In genomic region chr17:50661795-50662391, GRCh38 we compare ENCODE assay signal across 9 cellular contexts. TPM values are rescaled to one million over a fixed set of nuclear protein-coding genes. Genes with fewer than 3 reads are reported as not detected.
A peak's percentile ranks its signal among the peaks of the same experiment; 100 is the strongest.
DNase-seq lines count a peak whose midpoint lies in the region; ATAC-seq and TF ChIP-seq lines count a peak whose summit lies in the region.
"Had no signal": no experiment of that assay in that cellular context is flagged by ENCODE, and none has a peak within 500 bp of the region (broad histone marks: within the 10 kb centered on the region; RNA-seq: fewer than 3 reads in every experiment).

No MANE protein-coding gene starts in this region.

- no peaks in the 10 kb centered on the region for H3K36me3 Mint-ChIP-seq in activated CD4-positive, alpha-beta T cell treated with anti-CD3 and anti-CD28 coated beads, Interleukin-2, amount 10 ng/mL, durations not matched to agents 7 days and 5 days (ENCODE audit: low read depth)

- peak; percentile 48 for DNase-seq in DND-41
- peak; percentile 97 for DNase-seq in MG63
- DNase-seq in activated CD4-positive, alpha-beta T cell treated with anti-CD3 and anti-CD28 coated beads, Interleukin-2, amount 10 ng/mL, durations not matched to agents 7 days and 5 days: peak; percentile 47
- peak; percentile 92 for DNase-seq in fibroblast of mammary gland (ENCODE audit: low read depth)
- DNase-seq in renal cortical epithelial cell (ENCODE audit: low read depth): peak; percentile 97
- DNase-seq in anterior cingulate cortex (lab: John Stamatoyannopoulos, UW): no peak

- no peaks in the 10 kb centered on the region for H3K9me3 Mint-ChIP-seq in activated CD4-positive, alpha-beta T cell treated with anti-CD3 and anti-CD28 coated beads, Interleukin-2, amount 10 ng/mL, durations not matched to agents 7 days and 5 days

- H3K4me3 ChIP-seq in DND-41 (ENCODE audit: low read depth in 1 of 2, low read length in 2 of 2) (no peak overlapping the region), MG63 (no peak overlapping the region), fibroblast of mammary gland (ENCODE audit: control insufficient read depth, low read depth, low read length) (no peak overlapping the region)

- H4K20me1 ChIP-seq in DND-41 (ENCODE audit: insufficient read depth, low read length): no peaks in the 10 kb centered on the region; the same call in 1 of the 2 replicates

- CTCF ChIA-PET in activated CD4-positive, alpha-beta T cell treated with anti-CD3 and anti-CD28 coated beads, Interleukin-2, amount 10 ng/mL, durations not matched to agents 7 days and 5 days (lab: Charles Lee): interaction anchor here (0.7 to 2.1 kb wide), 6 partner anchors 9 to 265 kb away, joined by 3 to 6 read pairs (median 4); partner anchors contain the start of gene LRRC59

- H3K36me3 ChIP-seq in DND-41 (ENCODE audit: insufficient read depth, low read length) (no peaks in the 10 kb centered on the region), MG63 (no peaks in the 10 kb centered on the region)

- peak overlapping the region; percentile 88 for H3K27ac Mint-ChIP-seq in activated CD4-positive, alpha-beta T cell treated with anti-CD3 and anti-CD28 coated beads, Interleukin-2, amount 10 ng/mL, durations not matched to agents 7 days and 5 days

- H3K4me1 ChIP-seq in DND-41 (ENCODE audit: insufficient read depth, low read length): peaks cover 11% of the 10 kb centered on the region

- H3K9ac ChIP-seq in DND-41 (ENCODE audit: low read depth, low read length): no peak overlapping the region

- H3K4me1 Mint-ChIP-seq in activated CD4-positive, alpha-beta T cell treated with anti-CD3 and anti-CD28 coated beads, Interleukin-2, amount 10 ng/mL, durations not matched to agents 7 days and 5 days: peaks cover 24% of the 10 kb centered on the region

- no peaks in the 10 kb centered on the region for H3K27me3 ChIP-seq in DND-41 (ENCODE audit: insufficient read depth, low read length, poor library complexity)
- no peaks in the 10 kb centered on the region for H3K27me3 ChIP-seq in MG63

- TF ChIP-seq CTCF in DND-41 (IDR thresholded peaks at IDR 0.05; ENCODE audit: borderline replicate concordance, extremely low read depth, low read length, poor library complexity, severe bottlenecking): no peak
- TF ChIP-seq CTCF in fibroblast of mammary gland (conservative IDR thresholded peaks at IDR 0.05; ENCODE audit: control insufficient read depth, insufficient read depth, low read depth, low read length): no peak

- H3K9me3 ChIP-seq in DND-41 (ENCODE audit: insufficient read depth, low read length, severe bottlenecking) (no peaks in the 10 kb centered on the region), MG63 (no peaks in the 10 kb centered on the region)

- H2AFZ ChIP-seq in DND-41 (ENCODE audit: low read depth, low read length): peak overlapping the region; percentile 33; the same call in 1 of the 2 replicates

- H3K27ac ChIP-seq in DND-41 (ENCODE audit: low read length): no peak overlapping the region

- H3K27me3 Mint-ChIP-seq in activated CD4-positive, alpha-beta T cell treated with anti-CD3 and anti-CD28 coated beads, Interleukin-2, amount 10 ng/mL, durations not matched to agents 7 days and 5 days: no peaks in the 10 kb centered on the region

- no peak overlapping the region for H3K4me2 ChIP-seq in DND-41 (ENCODE audit: insufficient read depth, low read length)

- peak; percentile 76 for ATAC-seq in DND-41 (ENCODE audit: insufficient read depth, low read depth)
- ATAC-seq in GM19023 (IDR thresholded peaks at IDR 0.05; ENCODE audit: unreplicated experiment): no peak
- ATAC-seq in HG02759 (IDR thresholded peaks at IDR 0.05; ENCODE audit: unreplicated experiment): no peak

- no peaks in the 10 kb centered on the region for H3K79me2 ChIP-seq in DND-41 (ENCODE audit: insufficient read depth, low read length)

- no peak overlapping the region for H3K4me3 Mint-ChIP-seq in activated CD4-positive, alpha-beta T cell treated with anti-CD3 and anti-CD28 coated beads, Interleukin-2, amount 10 ng/mL, durations not matched to agents 7 days and 5 days

- POLR2A ChIA-PET in activated CD4-positive, alpha-beta T cell treated with anti-CD3 and anti-CD28 coated beads, Interleukin-2, amount 10 ng/mL, durations not matched to agents 7 days and 5 days (lab: Charles Lee): no interaction called here

RNA-seq across cellular contexts. Expression of gene ABCC3, which starts 27.2 kb away (rescaled TPM):
- total RNA-seq in MG63 (2014; rRNA removed; shearing (Covaris generic); ENCODE audit: low replicate concordance): 0.17 and 2.0 TPM in 2 replicates
- total RNA-seq in activated CD4-positive, alpha-beta T cell treated with anti-CD3 and anti-CD28 coated beads, Interleukin-2, amount 10 ng/mL, durations not matched to agents 7 days and 5 days: not detected
- total RNA-seq in renal cortical epithelial cell: 28.3 and 250 TPM in 2 replicates
- total RNA-seq: T-helper 1 cell treated with Interleukin-12 subunit alpha and Interleukin-12 subunit beta and Interleukin-4 antibody, amounts not matched to agents 30 ng/mL and 1 ng/mL, for 36 hours had no signal

RNA-seq across cellular contexts. Expression of gene ANKRD40, which starts 45.8 kb away (rescaled TPM):
- total RNA-seq in MG63 (2014; rRNA removed; shearing (Covaris generic); ENCODE audit: low replicate concordance): 34.8 and 42.5 TPM in 2 replicates
- 10 to 100 TPM; 31.1 to 34.2 TPM for total RNA-seq in activated CD4-positive, alpha-beta T cell treated with anti-CD3 and anti-CD28 coated beads, Interleukin-2, amount 10 ng/mL, durations not matched to agents 7 days and 5 days
- total RNA-seq in renal cortical epithelial cell: 25.1 and 36.3 TPM in 2 replicates

RNA-seq across cellular contexts. Expression of gene LUC7L3, which starts 57.5 kb away (rescaled TPM):
- 18.1 and 136 TPM in 2 replicates for total RNA-seq in MG63 (2014; rRNA removed; shearing (Covaris generic); ENCODE audit: low replicate concordance)
- 100 to 1,000 TPM; 108 to 139 TPM for total RNA-seq in activated CD4-positive, alpha-beta T cell treated with anti-CD3 and anti-CD28 coated beads, Interleukin-2, amount 10 ng/mL, durations not matched to agents 7 days and 5 days
- total RNA-seq in renal cortical epithelial cell: 11.5 and 41.9 TPM in 2 replicates

Comparison
In these comparisons a context has a peak if more than half of its experiments do, and no peak if none do; other contexts are left out.
1. DNase-seq: peak in DND-41 (single experiment), MG63 (single experiment), activated CD4-positive, alpha-beta T cell treated with anti-CD3 and anti-CD28 coated beads, Interleukin-2, amount 10 ng/mL, durations not matched to agents 7 days and 5 days (single experiment), fibroblast of mammary gland (single experiment) and renal cortical epithelial cell (single experiment); none in anterior cingulate cortex (0 of 58).